In the genomic region with DNA sequence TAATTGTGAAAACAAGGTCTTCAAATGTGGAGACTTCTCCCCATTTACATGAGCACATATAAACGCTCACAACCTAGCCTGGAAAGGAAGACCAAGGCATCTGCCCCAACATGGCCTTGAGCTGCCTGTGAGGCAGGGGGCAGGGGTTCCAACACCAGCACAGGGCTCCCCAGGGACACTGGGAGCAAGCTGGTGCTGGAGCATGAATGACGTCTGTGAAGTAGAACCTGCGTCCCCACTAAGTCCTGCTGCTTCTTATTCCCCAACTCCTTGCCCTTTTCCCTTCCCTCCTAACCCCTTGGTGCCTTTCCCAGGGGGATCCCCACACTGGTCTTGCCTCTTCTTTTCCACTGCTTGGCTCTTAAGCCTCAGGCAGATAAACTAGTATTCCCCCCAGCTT, we compare ENCODE assay signal across 18 cellular contexts.
DNase-seq lines count a peak whose midpoint lies in the region; ATAC-seq and TF ChIP-seq lines count a peak whose summit lies in the region.
"Had no signal": no experiment of that assay in that cellular context is flagged by ENCODE, and none has a peak within 500 bp of the region (broad histone marks: within the 10 kb centered on the region; RNA-seq: fewer than 3 reads in every experiment).

No MANE protein-coding gene starts in this region.

- DNase-seq in activated T-cell treated with anti-CD3 and anti-CD28 coated beads, Interleukin-2, amount 50 U/mL, for 24 hours = no peak
- no peak for DNase-seq in activated T-cell treated with anti-CD3 and anti-CD28 coated beads, Interleukin-2, amount 50 U/mL, for 48 hours
- DNase-seq in activated CD8-positive, alpha-beta T cell treated with anti-CD3 and anti-CD28 coated beads for 36 hours = no peak
- DNase-seq in endothelial cell (ENCODE audit: low spot score) = no peak
- DNase-seq in osteocyte (ENCODE audit: extremely low spot score, unreplicated experiment) = no peak
- DNase-seq in uterus = no peak
- no peak for DNase-seq in tibial artery
- DNase-seq: 8988T, COR-L47, DMS153, EL, HFFc6, NCI-H1092, NCI-H1694, NCI-H446 had no signal

- peaks cover 87% of the 10 kb centered on the region for H3K36me3 Mint-ChIP-seq in activated T-cell treated with anti-CD3 and anti-CD28 coated beads, Interleukin-2, amount 50 U/mL, for 24 hours (ENCODE audit: low read depth)
- peaks cover 12% of the 10 kb centered on the region for H3K36me3 Mint-ChIP-seq in activated CD8-positive, alpha-beta T cell treated with anti-CD3 and anti-CD28 coated beads for 36 hours (ENCODE audit: low read depth)
- peaks cover 70% of the 10 kb centered on the region for H3K36me3 Mint-ChIP-seq in endothelial cell (ENCODE audit: low read depth, unreplicated experiment)
- H3K36me3 Mint-ChIP-seq in osteocyte (ENCODE audit: unreplicated experiment) = peaks cover 41% of the 10 kb centered on the region

- no peak for TF ChIP-seq CTCF in activated CD8-positive, alpha-beta T cell treated with anti-CD3 and anti-CD28 coated beads for 36 hours (IDR thresholded peaks at IDR 0.05)
- TF ChIP-seq CTCF in endothelial cell (IDR thresholded peaks at IDR 0.05; ENCODE audit: unreplicated experiment) (no peak), osteocyte (IDR thresholded peaks at IDR 0.05) (no peak), uterus (IDR thresholded peaks at IDR 0.05) (no peak), tibial artery (IDR thresholded peaks at IDR 0.05) (no peak)

- intact Hi-C loops in activated CD8-positive, alpha-beta T cell treated with anti-CD3 and anti-CD28 coated beads for 36 hours (cut with micrococcal nuclease) = no loop called here
- intact Hi-C loops in uterus (cut with DNase I; ENCODE audit: low total_unique reads) = loop anchor here (5.0 kb wide), 1 partner anchor 255 kb away; no protein-coding TSS in a partner anchor
- intact Hi-C loops in tibial artery (cut with DNase I; ENCODE audit: low total_unique reads) = loop anchor here (10.0 kb wide), 1 partner anchor 517 kb away; a partner anchor contains a TSS

- CTCF ChIA-PET in activated CD8-positive, alpha-beta T cell treated with anti-CD3 and anti-CD28 coated beads for 36 hours (lab: Charles Lee) = interaction anchor here (1.1 to 14.3 kb wide), 5 partner anchors 8 to 85 kb away, joined by 3 to 249 read pairs (median 5); no protein-coding TSS in a partner anchor

- no peak overlapping the region for H3K4me3 Mint-ChIP-seq in activated T-cell treated with anti-CD3 and anti-CD28 coated beads, Interleukin-2, amount 50 U/mL, for 24 hours
- H3K4me3 Mint-ChIP-seq in activated CD8-positive, alpha-beta T cell treated with anti-CD3 and anti-CD28 coated beads for 36 hours = no peak overlapping the region
- H3K4me3 Mint-ChIP-seq in endothelial cell (ENCODE audit: unreplicated experiment) (peak overlapping the region; percentile 31), osteocyte (ENCODE audit: unreplicated experiment) (no peak overlapping the region)
- H3K4me3 Mint-ChIP-seq: HFFc6 had no signal

- H3K4me3 ChIP-seq in uterus (no peak overlapping the region), tibial artery (no peak overlapping the region)
- H3K4me3 ChIP-seq: BLaER1 treated with 17β-estradiol and CSF1 and Interleukin-3, amounts not matched to agents 10 nM and 100 nM had no signal

- POLR2A ChIA-PET in activated CD8-positive, alpha-beta T cell treated with anti-CD3 and anti-CD28 coated beads for 36 hours (lab: Charles Lee) = no interaction called here

- H3K4me1 Mint-ChIP-seq in activated T-cell treated with anti-CD3 and anti-CD28 coated beads, Interleukin-2, amount 50 U/mL, for 24 hours (ENCODE audit: low read depth) = peaks cover 1% of the 10 kb centered on the region
- H3K4me1 Mint-ChIP-seq in activated CD8-positive, alpha-beta T cell treated with anti-CD3 and anti-CD28 coated beads for 36 hours (ENCODE audit: low read depth) = peaks cover 4% of the 10 kb centered on the region
- H3K4me1 Mint-ChIP-seq in endothelial cell (ENCODE audit: unreplicated experiment) (peaks cover 34% of the 10 kb centered on the region), osteocyte (ENCODE audit: unreplicated experiment) (no peaks in the 10 kb centered on the region)

- H3K27me3 ChIP-seq in uterus = no peaks in the 10 kb centered on the region
- H3K27me3 ChIP-seq in tibial artery = no peaks in the 10 kb centered on the region
- H3K27me3 ChIP-seq: BLaER1 treated with 17β-estradiol and CSF1 and Interleukin-3, amounts not matched to agents 10 nM and 100 nM had no signal

- H3K27ac ChIP-seq in uterus (peak overlapping the region in 1 of 2 donors; percentile 39), tibial artery (peak overlapping the region in 1 of 2 donors; percentile 53)
- H3K27ac ChIP-seq: BLaER1 treated with 17β-estradiol and CSF1 and Interleukin-3, amounts not matched to agents 10 nM and 100 nM; KMS-11 had no signal

- H3K9me3 ChIP-seq in uterus (no peaks in the 10 kb centered on the region), tibial artery (no peaks in the 10 kb centered on the region)
- H3K9me3 ChIP-seq: BLaER1 treated with 17β-estradiol and CSF1 and Interleukin-3, amounts not matched to agents 10 nM and 100 nM had no signal

- H3K27me3 Mint-ChIP-seq in activated T-cell treated with anti-CD3 and anti-CD28 coated beads, Interleukin-2, amount 50 U/mL, for 24 hours = no peaks in the 10 kb centered on the region
- H3K27me3 Mint-ChIP-seq in activated CD8-positive, alpha-beta T cell treated with anti-CD3 and anti-CD28 coated beads for 36 hours = no peaks in the 10 kb centered on the region
- H3K27me3 Mint-ChIP-seq in endothelial cell (ENCODE audit: unreplicated experiment) (peaks cover 13% of the 10 kb centered on the region), osteocyte (ENCODE audit: unreplicated experiment) (no peaks in the 10 kb centered on the region)

- H3K27ac Mint-ChIP-seq in activated T-cell treated with anti-CD3 and anti-CD28 coated beads, Interleukin-2, amount 50 U/mL, for 24 hours = peak overlapping the region; percentile 81
- peak overlapping the region; percentile 16 for H3K27ac Mint-ChIP-seq in activated CD8-positive, alpha-beta T cell treated with anti-CD3 and anti-CD28 coated beads for 36 hours
- H3K27ac Mint-ChIP-seq in endothelial cell (ENCODE audit: unreplicated experiment) (no peak overlapping the region), osteocyte (ENCODE audit: unreplicated experiment) (peak overlapping the region; percentile 41)

- ATAC-seq in activated CD8-positive, alpha-beta T cell treated with anti-CD3 and anti-CD28 coated beads for 36 hours = no peak
- ATAC-seq in HG02642 (IDR thresholded peaks at IDR 0.05; ENCODE audit: poor library complexity, unreplicated experiment) = no peak

- H3K36me3 ChIP-seq in uterus = no peaks in the 10 kb centered on the region
- H3K36me3 ChIP-seq in tibial artery = peaks cover 36 to 98% (median 44%) of the 10 kb centered on the region in 3 donors

- no peak for TF ChIP-seq POLR2A in uterus (IDR thresholded peaks at IDR 0.05)

- H3K4me1 ChIP-seq in uterus (peaks cover 0 to 7% of the 10 kb centered on the region in 2 donors), tibial artery (peaks cover 0 to 4% (median under 1%) of the 10 kb centered on the region in 4 donors)

- H3K9me3 Mint-ChIP-seq in activated T-cell treated with anti-CD3 and anti-CD28 coated beads, Interleukin-2, amount 50 U/mL, for 24 hours = no peaks in the 10 kb centered on the region
- no peaks in the 10 kb centered on the region for H3K9me3 Mint-ChIP-seq in activated CD8-positive, alpha-beta T cell treated with anti-CD3 and anti-CD28 coated beads for 36 hours
- no peaks in the 10 kb centered on the region for H3K9me3 Mint-ChIP-seq in endothelial cell (ENCODE audit: unreplicated experiment)
- no peaks in the 10 kb centered on the region for H3K9me3 Mint-ChIP-seq in osteocyte (ENCODE audit: unreplicated experiment)
- H3K9me3 Mint-ChIP-seq: HFFc6 had no signal
